In genomic region chr19:31448221-31448657, GRCh38 we compare ENCODE assay signal across 13 cellular contexts.
DNase-seq lines count a peak whose midpoint lies in the region; ATAC-seq and TF ChIP-seq lines count a peak whose summit lies in the region.
"Had no signal": no experiment of that assay in that cellular context is flagged by ENCODE, and none has a peak within 500 bp of the region (broad histone marks: within the 10 kb centered on the region; RNA-seq: fewer than 3 reads in every experiment).

No MANE protein-coding gene starts in this region.

- H3K4me3 Mint-ChIP-seq in brain, result no peak overlapping the region
- H3K4me3 Mint-ChIP-seq: activated naive CD8-positive, alpha-beta T cell; B cell had no signal

- H3K9me3 Mint-ChIP-seq in brain, result peaks cover 3 to 12% (median 4%) of the 10 kb centered on the region in 5 experiments

- no peaks in the 10 kb centered on the region for H3K4me1 ChIP-seq in uterus

- peaks cover 30% of the 10 kb centered on the region for H3K4me1 Mint-ChIP-seq in brain
- H3K4me1 Mint-ChIP-seq: B cell had no signal

- no peaks in the 10 kb centered on the region for H3K9me3 ChIP-seq in uterus

- peak overlapping the region in 3 of 5 experiments; percentile 50 to 84 (median 67) for H3K27ac Mint-ChIP-seq in brain
- H3K27ac Mint-ChIP-seq: activated naive CD8-positive, alpha-beta T cell; B cell had no signal

- H3K4me3 ChIP-seq in uterus, result no peak overlapping the region
- H3K4me3 ChIP-seq: thoracic aorta had no signal

- no peaks in the 10 kb centered on the region for H3K36me3 ChIP-seq in uterus
- H3K36me3 ChIP-seq: thoracic aorta had no signal

- H3K27me3 Mint-ChIP-seq in brain, result peaks cover 9% of the 10 kb centered on the region
- H3K27me3 Mint-ChIP-seq: B cell had no signal

- DNase-seq in NCI-H748 (lab: John Stamatoyannopoulos, UW; ENCODE audit: unreplicated experiment), result peak; percentile 37
- DNase-seq in NCI-H748 treated with DMSO at 0.1 percent for 48 hours (lab: John Stamatoyannopoulos, UW), result no peak
- DNase-seq in left lobe of liver (ENCODE audit: low spot score), result no peak
- DNase-seq in uterus, result peak; percentile 63 to 77
- no peak for DNase-seq in mesenteric fat pad (ENCODE audit: low spot score)
- no peak for DNase-seq in stimulated activated CD4-positive, alpha-beta T cell treated with anti-CD3 and anti-CD28 coated beads, Interleukin-4, amount 100 ng/mL, for 24 hours
- DNase-seq: NCI-H187; stimulated activated CD4-positive, alpha-beta T cell treated with anti-CD3 and anti-CD28 coated beads, Interleukin-12 subunit alpha, Interleukin-12 subunit beta, amount 100 ng/mL, for 4 hours had no signal

- TF ChIP-seq POLR2A in uterus (IDR thresholded peaks at IDR 0.05), result no peak

- TF ChIP-seq CTCF in brain (conservative IDR thresholded peaks at IDR 0.05) (no peak), uterus (IDR thresholded peaks at IDR 0.05) (no peak)

- peak overlapping the region in 1 of 2 donors; percentile 54 for H3K27ac ChIP-seq in uterus
- H3K27ac ChIP-seq: thoracic aorta had no signal

- peak; percentile 28 for ATAC-seq in left lobe of liver
- ATAC-seq in HG02884 (IDR thresholded peaks at IDR 0.05; ENCODE audit: unreplicated experiment), result no peak

- H3K27me3 ChIP-seq in uterus, result no peaks in the 10 kb centered on the region

- no peaks in the 10 kb centered on the region for H3K36me3 Mint-ChIP-seq in brain
- H3K36me3 Mint-ChIP-seq: activated naive CD8-positive, alpha-beta T cell had no signal

- intact Hi-C loops in uterus (cut with DNase I; ENCODE audit: low total_unique reads), result no loop called here

Comparison
In these comparisons a context has a peak if more than half of its experiments do, and no peak if none do; other contexts are left out.
1. DNase-seq: peak in NCI-H748 (single experiment) and uterus (2 of 2); none in NCI-H748 treated with DMSO at 0.1 percent for 48 hours (single experiment), left lobe of liver (single experiment), mesenteric fat pad (single experiment) and stimulated activated CD4-positive, alpha-beta T cell treated with anti-CD3 and anti-CD28 coated beads, Interleukin-4, amount 100 ng/mL, for 24 hours (single experiment).